Comparison of ENCODE assay signal across 13 cellular contexts in genomic region chr11:129640671-129641070, GRCh38.
"Had no signal": no experiment of that assay in that cellular context is flagged by ENCODE, and none has a peak within 500 bp of the region (broad histone marks: within the 10 kb centered on the region; RNA-seq: fewer than 3 reads in every experiment).

No MANE protein-coding gene starts in this region.

- H3K9me3 ChIP-seq: gastrocnemius medialis, left ventricle myocardium inferior, stomach, thoracic aorta had no signal

- H3K4me3 Mint-ChIP-seq: activated naive CD8-positive, alpha-beta T cell treated with anti-CD3 and anti-CD28 coated beads, Interleukin-2, amount 10 ng/mL, durations not matched to agents 7 days and 5 days; WTC11 had no signal

- H3K9me3 Mint-ChIP-seq: activated naive CD8-positive, alpha-beta T cell treated with anti-CD3 and anti-CD28 coated beads, Interleukin-2, amount 10 ng/mL, durations not matched to agents 7 days and 5 days had no signal

- H3K27me3 ChIP-seq: cardiac muscle cell, gastrocnemius medialis, stomach had no signal

- H3K4me1 Mint-ChIP-seq: WTC11 had no signal

- H3K27me3 Mint-ChIP-seq: activated naive CD8-positive, alpha-beta T cell treated with anti-CD3 and anti-CD28 coated beads, Interleukin-2, amount 10 ng/mL, durations not matched to agents 7 days and 5 days had no signal

- ATAC-seq: gastrocnemius medialis, WTC11 had no signal

- H3K27ac Mint-ChIP-seq: activated naive CD8-positive, alpha-beta T cell treated with anti-CD3 and anti-CD28 coated beads, Interleukin-2, amount 10 ng/mL, durations not matched to agents 7 days and 5 days; WTC11 had no signal

- DNase-seq: activated CD4-positive, alpha-beta T cell treated with anti-CD3 and anti-CD28 coated beads, Interleukin-2, amount 50 U/mL, for 4 hours; activated naive CD8-positive, alpha-beta T cell treated with anti-CD3 and anti-CD28 coated beads, Interleukin-2, amount 10 ng/mL, durations not matched to agents 7 days and 5 days; aorta; gastrocnemius medialis; islet precursor cell; left ventricle myocardium inferior; stimulated activated CD4-positive, alpha-beta T cell treated with anti-CD3 and anti-CD28 coated beads, Interleukin-4, amount 100 ng/mL, for 1 hour; stimulated activated CD8-positive, alpha-beta memory T cell treated with anti-CD3 and anti-CD28 coated beads, Interleukin-4, amount 100 ng/mL, for 48 hours; stomach had no signal

- H3K36me3 Mint-ChIP-seq: activated naive CD8-positive, alpha-beta T cell treated with anti-CD3 and anti-CD28 coated beads, Interleukin-2, amount 10 ng/mL, durations not matched to agents 7 days and 5 days; WTC11 had no signal

- FAIRE-seq: endometrium had no signal

- H3K4me1 ChIP-seq: gastrocnemius medialis, left ventricle myocardium inferior, stomach had no signal

- H3K4me3 ChIP-seq: cardiac muscle cell, gastrocnemius medialis, left ventricle myocardium inferior, stomach, thoracic aorta had no signal

- H3K36me3 ChIP-seq: cardiac muscle cell, gastrocnemius medialis, left ventricle myocardium inferior, stomach, thoracic aorta had no signal

- H3K27ac ChIP-seq: cardiac muscle cell, gastrocnemius medialis, left ventricle myocardium inferior, stomach, thoracic aorta had no signal
